ENCODE assay signal across 8 cellular contexts in genomic region chr1:30782361-30783243, GRCh38. TPM values are rescaled to one million over a fixed set of nuclear protein-coding genes. Genes with fewer than 3 reads are reported as not detected.
A peak's percentile ranks its signal among the peaks of the same experiment; 100 is the strongest.
DNase-seq lines count a peak whose midpoint lies in the region; ATAC-seq, FAIRE-seq and TF ChIP-seq lines count a peak whose summit lies in the region.

No MANE protein-coding gene starts in this region.

- H3K27me3 ChIP-seq in lower lobe of right lung (ENCODE audit: low read depth): no peaks in the 10 kb centered on the region

- H3K27ac Mint-ChIP-seq in dendritic cell treated with granulocyte-macrophage colony-stimulating factor and Interleukin-4, amounts not matched to agents 40 ng/mL and 50 ng/mL, for 4 days: peak overlapping the region; percentile 58

- peak; percentile 94 for DNase-seq in D721Med (ENCODE audit: insufficient read length, low spot score)
- peak; percentile 50 for DNase-seq in NCI-H345 treated with DMSO at 0.1 percent for 48 hours (lab: John Stamatoyannopoulos, UW; ENCODE audit: unreplicated experiment)
- peak; percentile 55 to 71 for DNase-seq in activated CD4-positive, alpha-beta T cell treated with anti-CD3 and anti-CD28 coated beads, Interleukin-2, amount 50 U/mL, for 24 hours (ENCODE audit: low read depth in 1 of 2, low spot score in 1 of 2)
- DNase-seq in lower lobe of right lung: peak; percentile 81
- DNase-seq in stimulated activated CD8-positive, alpha-beta memory T cell treated with anti-CD3 and anti-CD28 coated beads, Interleukin-15, amount 100 ng/mL, for 24 hours (ENCODE audit: low read depth): peak; percentile 60

- H3K27me3 Mint-ChIP-seq in dendritic cell treated with granulocyte-macrophage colony-stimulating factor and Interleukin-4, amounts not matched to agents 40 ng/mL and 50 ng/mL, for 4 days: peaks cover 20% of the 10 kb centered on the region

- TF ChIP-seq CTCF in D721Med (IDR thresholded peaks at IDR 0.05; ENCODE audit: insufficient read depth, missing control alignments): peak; percentile 64
- TF ChIP-seq CTCF in lower lobe of right lung (IDR thresholded peaks at IDR 0.05): peak; percentile 63

- H3K9me3 ChIP-seq in lower lobe of right lung: no peaks in the 10 kb centered on the region

- intact Hi-C loops in dendritic cell treated with granulocyte-macrophage colony-stimulating factor and Interleukin-4, amounts not matched to agents 40 ng/mL and 50 ng/mL, for 4 days (cut with micrococcal nuclease): loop anchor here (1.0 to 5.0 kb wide), 2 partner anchors 129 to 145 kb away; no protein-coding TSS in a partner anchor
- intact Hi-C loops in lower lobe of right lung (cut with DNase I): loop anchor here (5.0 kb wide), 1 partner anchor 130 kb away; no protein-coding TSS in a partner anchor

- H3K36me3 Mint-ChIP-seq in dendritic cell treated with granulocyte-macrophage colony-stimulating factor and Interleukin-4, amounts not matched to agents 40 ng/mL and 50 ng/mL, for 4 days (ENCODE audit: low read depth): no peaks in the 10 kb centered on the region

- peak overlapping the region; percentile 4 for H3K27ac ChIP-seq in lower lobe of right lung

- no peaks in the 10 kb centered on the region for H3K9me3 Mint-ChIP-seq in dendritic cell treated with granulocyte-macrophage colony-stimulating factor and Interleukin-4, amounts not matched to agents 40 ng/mL and 50 ng/mL, for 4 days

- peaks cover 71% of the 10 kb centered on the region for H3K4me1 Mint-ChIP-seq in dendritic cell treated with granulocyte-macrophage colony-stimulating factor and Interleukin-4, amounts not matched to agents 40 ng/mL and 50 ng/mL, for 4 days (ENCODE audit: low read depth)

- no peak overlapping the region for H3K4me3 ChIP-seq in lower lobe of right lung

- peak overlapping the region; percentile 26 for H3K4me3 Mint-ChIP-seq in dendritic cell treated with granulocyte-macrophage colony-stimulating factor and Interleukin-4, amounts not matched to agents 40 ng/mL and 50 ng/mL, for 4 days

- H3K4me1 ChIP-seq in lower lobe of right lung: peaks cover 30% of the 10 kb centered on the region

- ATAC-seq in HG02610 (IDR thresholded peaks at IDR 0.05; ENCODE audit: unreplicated experiment) (peak; percentile 46), lower lobe of right lung (peak; percentile 86 to 88), HG02885 (IDR thresholded peaks at IDR 0.05; ENCODE audit: poor library complexity, unreplicated experiment) (no peak)

- FAIRE-seq in D721Med (lab: Jason Lieb, UNC): no peak

- no peaks in the 10 kb centered on the region for H3K36me3 ChIP-seq in lower lobe of right lung

RNA-seq across cellular contexts. Expression of gene LAPTM5, which starts 25.0 kb away (rescaled TPM):
- 544 TPM for total RNA-seq in lower lobe of right lung

RNA-seq across cellular contexts. Expression of gene MATN1, which starts 59.2 kb away (rescaled TPM):
- total RNA-seq in lower lobe of right lung: not detected
